In genomic region chr1:11052839-11053757, GRCh38 we compare ENCODE assay signal across 1 cellular context.
A peak's percentile ranks its signal among the peaks of the same experiment; 100 is the strongest.
TF ChIP-seq lines count a peak whose summit lies in the region.

No MANE protein-coding gene starts in this region.

TF ChIP-seq in GM12878, 131 proteins besides CTCF, POLR2A, EP300 and RAD21:
- peak; percentile 46; the same call in 1 of the 2 replicates for TF ChIP-seq MTA3 (IDR thresholded peaks at IDR 0.05; ENCODE audit: borderline replicate concordance, low read length)
- TF ChIP-seq BCL3 (IDR thresholded peaks at IDR 0.05; ENCODE audit: borderline replicate concordance, insufficient read depth, low read depth, low read length, poor library complexity, severe bottlenecking) = peak; percentile 3
- TF ChIP-seq TCF3 (IDR thresholded peaks at IDR 0.05; ENCODE audit: borderline replicate concordance, insufficient read depth, low read depth, low read length) = 0 out of 2 replicates have a peak, but pooled peaks have one; percentile 32
- TF ChIP-seq BHLHE40 (IDR thresholded peaks at IDR 0.05; ENCODE audit: borderline replicate concordance in 1 of 2, low read depth in 2 of 2, low read length in 1 of 2) = 0 out of 4 replicates have a peak, but pooled peaks of 1 of the 2 experiments have one; percentile 7
- no peak for TF ChIP-seq ZBTB4 (CRISPR knock-in tag; IDR thresholded peaks at IDR 0.05)
- peak; percentile 52 for TF ChIP-seq MYC (IDR thresholded peaks at IDR 0.05; ENCODE audit: insufficient read depth, insufficient read length, insufficient replicate concordance, low read length, severe bottlenecking)
- 0 out of 2 replicates have a peak, but pooled peaks have one; percentile 18 for TF ChIP-seq ATF2 (IDR thresholded peaks at IDR 0.05; ENCODE audit: low read length)
- no peak for TF ChIP-seq BRCA1 (IDR thresholded peaks at IDR 0.05; ENCODE audit: low read depth, low read length)
- TF ChIP-seq MYB (IDR thresholded peaks at IDR 0.05; ENCODE audit: borderline replicate concordance, low read depth, low read length) = no peak
- no peak for TF ChIP-seq USF2 (IDR thresholded peaks at IDR 0.05; ENCODE audit: borderline replicate concordance, low read depth, low read length)
- peak; percentile 14; the same call in 1 of the 2 replicates for TF ChIP-seq SMAD5 (IDR thresholded peaks at IDR 0.05; ENCODE audit: low read depth)
- TF ChIP-seq ZSCAN29 (IDR thresholded peaks at IDR 0.05) = no peak
- 0 out of 2 replicates have a peak, but pooled peaks have one; percentile 32 for TF ChIP-seq TCF12 (IDR thresholded peaks at IDR 0.05; ENCODE audit: low read depth, low read length)
- no peak for TF ChIP-seq ZBTB40 (IDR thresholded peaks at IDR 0.05; ENCODE audit: borderline replicate concordance)
- TF ChIP-seq PML (IDR thresholded peaks at IDR 0.05; ENCODE audit: low read length) = peak; percentile 25; the same call in 1 of the 2 replicates
